ENCODE assay signal across 27 cellular contexts in the genomic region with DNA sequence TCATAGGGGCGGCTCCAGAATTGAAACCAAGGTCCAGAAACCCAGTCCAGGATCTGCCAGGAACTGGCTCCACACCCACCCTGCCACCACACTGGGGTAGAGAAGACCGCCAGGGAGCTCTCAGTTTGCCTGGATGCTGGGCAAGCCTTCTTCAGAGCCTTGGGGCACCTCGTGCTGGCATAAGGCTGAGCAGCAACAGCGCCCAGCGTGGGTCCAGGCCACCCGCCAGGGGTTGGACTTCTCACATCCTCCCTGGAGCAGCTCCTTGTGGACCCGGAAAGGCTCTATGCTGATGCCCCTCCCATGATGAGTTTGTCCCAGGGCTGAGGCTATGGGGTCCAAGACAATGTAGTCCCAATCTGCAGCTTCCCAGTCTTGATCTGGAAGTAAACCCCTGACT. TPM values are rescaled to one million over a fixed set of nuclear protein-coding genes. Genes with fewer than 3 reads are reported as not detected.
"Had no signal": no experiment of that assay in that cellular context is flagged by ENCODE, and none has a peak within 500 bp of the region (broad histone marks: within the 10 kb centered on the region; RNA-seq: fewer than 3 reads in every experiment).

No MANE protein-coding gene starts in this region.

- H3K36me3 ChIP-seq: stomach, suprapubic skin, thoracic aorta, thyroid gland, tibial artery, tibial nerve, transverse colon, upper lobe of left lung, upper lobe of right lung, uterus, vagina had no signal

- ATAC-seq: stimulated activated effector memory CD8-positive, alpha-beta T cell treated with anti-CD3 and anti-CD28 coated beads, Interleukin-12 subunit alpha, Interleukin-12 subunit beta, amount 100 ng/mL, for 72 hours; stimulated activated memory B cell treated with anti-CD40 and anti-IgM and Interleukin-4, amounts not matched to agents 10 μg/mL and 1 μg/mL and 100 μg/mL, for 72 hours; stimulated activated naive B cell treated with anti-CD40 and anti-IgM and Interleukin-4, amounts not matched to agents 10 μg/mL and 1 μg/mL and 100 μg/mL, for 72 hours; stimulated activated naive CD8-positive, alpha-beta T cell treated with anti-CD3 and anti-CD28 coated beads, Interleukin-15, amount 100 ng/mL, for 72 hours; stimulated activated naive CD8-positive, alpha-beta T cell treated with anti-CD3 and anti-CD28 coated beads, Interleukin-15, Interleukin-2, amounts not matched to agents 100 U/mL and 50 U/mL, for 24 hours; upper lobe of right lung had no signal

- H3K27me3 ChIP-seq: stomach, testis, thyroid gland, tibial artery, tibial nerve, transverse colon, upper lobe of left lung, upper lobe of right lung, uterus, vagina had no signal

- DNase-seq: stimulated activated CD4-positive, alpha-beta T cell treated with anti-CD3 and anti-CD28 coated beads, Interleukin-2, amount 100 ng/mL, for 48 hours; stimulated activated CD4-positive, alpha-beta T cell treated with anti-CD3 and anti-CD28 coated beads, Interleukin-4, amount 100 ng/mL, for 1 hour; stimulated activated CD4-positive, alpha-beta T cell treated with anti-CD3 and anti-CD28 coated beads, Interleukin-4, amount 100 ng/mL, for 24 hours; stimulated activated CD4-positive, alpha-beta T cell treated with anti-CD3 and anti-CD28 coated beads, Interleukin-4, amount 100 ng/mL, for 4 hours; stimulated activated CD8-positive, alpha-beta memory T cell treated with anti-CD3 and anti-CD28 coated beads, Interleukin-4, amount 100 ng/mL, for 48 hours; stimulated activated naive B cell treated with anti-CD40 and anti-IgM and Interleukin-4, amounts not matched to agents 10 μg/mL and 1 μg/mL and 100 μg/mL, for 72 hours; stimulated activated naive CD4-positive, alpha-beta T cell; stimulated activated naive CD4-positive, alpha-beta T cell treated with Interleukin-2 at 50 U/mL for 16 hours; stimulated activated naive CD8-positive, alpha-beta T cell treated with anti-CD3 and anti-CD28 coated beads, Interleukin-15, amount 100 ng/mL, for 72 hours; stimulated activated naive CD8-positive, alpha-beta T cell treated with anti-CD3 and anti-CD28 coated beads, Interleukin-15, Interleukin-2, amounts not matched to agents 100 U/mL and 50 U/mL, for 24 hours; stomach; substantia nigra; testis; thyroid gland; tibial artery; transverse colon; trophoblast cell; upper lobe of left lung; upper lobe of right lung; uterus had no signal

- H3K9me3 ChIP-seq: stomach, suprapubic skin, testis, thoracic aorta, thyroid gland, tibial artery, tibial nerve, transverse colon, upper lobe of left lung, upper lobe of right lung, uterus, vagina had no signal

- H3K4me3 ChIP-seq: stomach, suprapubic skin, testis, thoracic aorta, thyroid gland, tibial artery, tibial nerve, transverse colon, upper lobe of left lung, upper lobe of right lung, uterus, vagina had no signal

- H3K4me1 ChIP-seq: stomach, suprapubic skin, testis, thyroid gland, transverse colon, upper lobe of left lung, upper lobe of right lung, uterus had no signal

- H3K27ac ChIP-seq: stomach, suprapubic skin, testis, thoracic aorta, thyroid gland, tibial artery, tibial nerve, transverse colon, upper lobe of left lung, upper lobe of right lung, uterus, vagina had no signal

RNA-seq across cellular contexts. Expression of gene ALX4, which starts 29.7 kb away (rescaled TPM):
- total RNA-seq: stomach, thoracic aorta, transverse colon, upper lobe of left lung, upper lobe of right lung, ureter, vagina had no signal
- polyA plus RNA-seq: stomach had no signal
